ENCODE assay signal across 8 cellular contexts in the genomic region with DNA sequence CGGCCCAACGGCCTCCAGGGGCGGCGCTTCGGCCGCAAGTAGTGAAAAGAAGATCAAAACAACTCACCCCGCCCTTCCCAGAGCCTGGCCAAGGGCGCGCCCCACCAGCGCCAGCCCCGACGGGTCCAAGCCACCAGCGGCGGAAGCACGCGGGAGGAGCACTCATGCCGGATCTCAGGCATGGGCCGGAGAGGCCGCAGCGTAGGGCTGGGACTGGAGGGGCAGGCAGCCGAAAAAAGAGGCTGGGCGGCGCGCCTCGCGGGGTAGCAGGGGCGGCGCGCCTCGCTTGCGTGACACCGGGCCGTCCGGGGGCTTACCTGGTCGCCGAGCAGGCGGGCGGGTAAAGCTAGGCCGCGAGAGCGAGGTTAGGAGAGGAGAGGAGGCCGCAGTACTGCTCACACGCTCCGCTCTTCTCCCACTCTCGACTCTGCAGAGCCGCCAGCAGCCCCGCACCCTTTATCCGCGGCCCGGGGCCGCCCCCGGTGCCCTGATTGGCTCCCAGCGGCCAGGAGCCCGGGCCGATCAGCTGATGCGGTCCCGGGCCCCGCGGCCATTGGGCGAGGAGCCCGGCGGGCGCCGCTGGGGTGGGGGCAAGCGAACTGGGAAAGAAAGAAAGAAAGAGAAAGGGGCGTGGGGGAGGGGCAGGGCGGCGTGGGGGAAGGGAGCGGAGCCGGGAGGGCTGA. TPM values are rescaled to one million over a fixed set of nuclear protein-coding genes. Genes with fewer than 3 reads are reported as not detected.
DNase-seq lines count a peak whose midpoint lies in the region; ATAC-seq and TF ChIP-seq lines count a peak whose summit lies in the region.

A gene (minus strand): TSS at position 429 of the 683 bp plus-strand sequence. CDS start 3,053 bp downstream, outside the sequence.

- H4K5ac ChIP-seq in mesendoderm (ENCODE audit: low read length): no peak within 1 kb of the TSS

- peaks cover 17% of the 10 kb centered on the region for H3K79me1 ChIP-seq in mesendoderm (ENCODE audit: low read length)

- H3K36me3 Mint-ChIP-seq in CD4-positive, alpha-beta memory T cell: peaks cover 8 to 36% of the 10 kb centered on the region in 2 donors
- peaks cover 44% of the 10 kb centered on the region for H3K36me3 Mint-ChIP-seq in endodermal cell (ENCODE audit: low read depth)

- peak within 1 kb of the TSS; percentile 74 to 93 (median 89) for H3K27ac Mint-ChIP-seq in CD4-positive, alpha-beta memory T cell
- H3K27ac Mint-ChIP-seq in endodermal cell: peak within 1 kb of the TSS; percentile 96

- H3K36me3 ChIP-seq in CD4-positive, alpha-beta memory T cell (ENCODE audit: insufficient read depth, low read length): peaks cover 18% of the 10 kb centered on the region
- H3K36me3 ChIP-seq in endodermal cell (ENCODE audit: control insufficient read depth, insufficient read depth, low read length) (peaks cover 37% of the 10 kb centered on the region), mesendoderm (ENCODE audit: control insufficient read depth, insufficient read depth, low read length) (peaks cover 17% of the 10 kb centered on the region)

- H3K79me2 ChIP-seq in mesendoderm (ENCODE audit: control insufficient read depth, insufficient read depth, low read length): peaks cover 47% of the 10 kb centered on the region

- 0% methylated on average over 13 to 70 of the region's 70 CpGs for WGBS in endodermal cell (ENCODE audit: insufficient coverage in 1 of 2, insufficient read length in 1 of 2), 2 experiments
- no CpG with 5 or more reads among the region's 70 CpGs for WGBS in mesendoderm (ENCODE audit: extremely low coverage, insufficient coverage, low lambda C conversion rate)

- POLR2A ChIA-PET in CD4-positive, alpha-beta memory T cell (lab: Charles Lee; ENCODE audit: partially characterized antibody): interaction anchor here (0.9 to 4.8 kb wide), 6 partner anchors 10 to 362 kb away, joined by 3 to 37 read pairs (median 4); no protein-coding TSS in a partner anchor

- H4K8ac ChIP-seq in mesendoderm (ENCODE audit: low read depth, low read length): no peak within 1 kb of the TSS

- H2AK5ac ChIP-seq in mesendoderm (ENCODE audit: low read length): no peak within 1 kb of the TSS

- DNase-seq in CD4-positive, alpha-beta memory T cell: peak; percentile 59 to 71 (median 61)
- peak; percentile 85 to 94 for DNase-seq in HL-60 (ENCODE audit: low read depth in 1 of 2, low spot score in 1 of 2)
- peak; percentile 92 for DNase-seq in NCI-H82 treated with DMSO at 0.1 percent for 48 hours (lab: John Stamatoyannopoulos, UW; ENCODE audit: unreplicated experiment)
- peak; percentile 30 to 43 for DNase-seq in activated CD8-positive, alpha-beta memory T cell treated with anti-CD3 and anti-CD28 coated beads for 4 hours (ENCODE audit: low read depth in 2 of 2)
- DNase-seq in endodermal cell: peak; percentile 99
- peak; percentile 98 for DNase-seq in mesendoderm
- DNase-seq in stimulated activated CD8-positive, alpha-beta memory T cell treated with anti-CD3 and anti-CD28 coated beads, Interleukin-12 subunit alpha, Interleukin-12 subunit beta, amount 100 ng/mL, for 4 hours (ENCODE audit: low read depth): peak; percentile 51

- peak within 1 kb of the TSS; percentile 99 for H3K4ac ChIP-seq in mesendoderm (ENCODE audit: low read depth, low read length)

- CTCF ChIA-PET in CD4-positive, alpha-beta memory T cell (lab: Charles Lee; ENCODE audit: partially characterized antibody): interaction anchor here (1.1 to 11.2 kb wide), 3 partner anchors 250 to 309 kb away, joined by 3 to 357 read pairs (median 189); no protein-coding TSS in a partner anchor

- H3K27me3 ChIP-seq in CD4-positive, alpha-beta memory T cell (ENCODE audit: insufficient read depth, low read length): no peaks in the 10 kb centered on the region
- H3K27me3 ChIP-seq in HL-60 (ENCODE audit: insufficient read depth, poor library complexity, severe bottlenecking) (no peaks in the 10 kb centered on the region), endodermal cell (ENCODE audit: control insufficient read depth, insufficient read depth, low read length, poor library complexity, severe bottlenecking) (no peaks in the 10 kb centered on the region), mesendoderm (ENCODE audit: insufficient read depth, low read length, poor library complexity) (no peaks in the 10 kb centered on the region)

- H3K4me3 Mint-ChIP-seq in CD4-positive, alpha-beta memory T cell: peak within 1 kb of the TSS; percentile 91 to 98 (median 94)
- peak within 1 kb of the TSS; percentile 100 for H3K4me3 Mint-ChIP-seq in endodermal cell

- no peak for TF ChIP-seq CTCF in HL-60 (IDR thresholded peaks at IDR 0.05; ENCODE audit: insufficient read depth, low read length)
- TF ChIP-seq CTCF in endodermal cell (conservative IDR thresholded peaks at IDR 0.05): peak; percentile 39

- intact Hi-C loops in CD4-positive, alpha-beta memory T cell (cut with micrococcal nuclease): loop anchor here (1.0 to 10.0 kb wide), 6 partner anchors 133 to 1246 kb away; a partner anchor contains a TSS

- peaks cover 30% of the 10 kb centered on the region for H3K4me1 ChIP-seq in CD4-positive, alpha-beta memory T cell (ENCODE audit: insufficient read depth, low read length)
- H3K4me1 ChIP-seq in endodermal cell (ENCODE audit: control insufficient read depth, insufficient read depth, low read length) (peaks cover 13% of the 10 kb centered on the region), mesendoderm (ENCODE audit: control insufficient read depth, low read depth, low read length) (peaks cover 8% of the 10 kb centered on the region)

- H2BK15ac ChIP-seq in mesendoderm (replicated peaks; ENCODE audit: low read depth): peak within 1 kb of the TSS; percentile 98

- H3K27ac ChIP-seq in CD4-positive, alpha-beta memory T cell (ENCODE audit: low read depth, low read length): peak within 1 kb of the TSS; percentile 48
- H3K27ac ChIP-seq in HL-60 (replicated peaks) (peak within 1 kb of the TSS; percentile 95), endodermal cell (ENCODE audit: low read depth, low read length) (peak within 1 kb of the TSS; percentile 91), mesendoderm (ENCODE audit: low read depth, low read length) (peak within 1 kb of the TSS; percentile 94)

- no peak within 1 kb of the TSS for H3K23ac ChIP-seq in mesendoderm (ENCODE audit: low read length)

- H2BK5ac ChIP-seq in mesendoderm (ENCODE audit: low read length): peak within 1 kb of the TSS; percentile 74

- H3K4me3 ChIP-seq in CD4-positive, alpha-beta memory T cell (ENCODE audit: low read length in 2 of 2): peak within 1 kb of the TSS; percentile 60 to 83
- H3K4me3 ChIP-seq in HL-60 (replicated peaks; ENCODE audit: insufficient read depth, low read length) (peak within 1 kb of the TSS; percentile 56), endodermal cell (ENCODE audit: low read length) (peak within 1 kb of the TSS; percentile 97), mesendoderm (ENCODE audit: low read length) (peak within 1 kb of the TSS; percentile 88)

- peak within 1 kb of the TSS; percentile 94 for H3K9ac ChIP-seq in endodermal cell (ENCODE audit: extremely low read depth, low read length, poor library complexity, severe bottlenecking)
- peak within 1 kb of the TSS; percentile 95 for H3K9ac ChIP-seq in mesendoderm (ENCODE audit: low read length)

- H3K9me3 ChIP-seq in CD4-positive, alpha-beta memory T cell (ENCODE audit: control insufficient read depth in 1 of 2, low read length in 2 of 2): no peaks in the 10 kb centered on the region
- H3K9me3 ChIP-seq in endodermal cell (ENCODE audit: control insufficient read depth, low read length): no peaks in the 10 kb centered on the region

- H3K9me3 Mint-ChIP-seq in CD4-positive, alpha-beta memory T cell: no peaks in the 10 kb centered on the region
- H3K9me3 Mint-ChIP-seq in endodermal cell: no peaks in the 10 kb centered on the region

- peaks cover 20 to 42% (median 30%) of the 10 kb centered on the region in 4 donors for H3K4me1 Mint-ChIP-seq in CD4-positive, alpha-beta memory T cell
- H3K4me1 Mint-ChIP-seq in endodermal cell: peaks cover 46% of the 10 kb centered on the region

- ATAC-seq in GM19463 (IDR thresholded peaks at IDR 0.05; ENCODE audit: unreplicated experiment): peak; percentile 66

- peak within 1 kb of the TSS; percentile 96 for H3K4me2 ChIP-seq in mesendoderm (ENCODE audit: low read length)

- peak within 1 kb of the TSS; percentile 99 for H3K18ac ChIP-seq in mesendoderm (ENCODE audit: low read length)

- H2BK120ac ChIP-seq in mesendoderm (ENCODE audit: low read depth, low read length): peak within 1 kb of the TSS; percentile 79

- H3K27me3 Mint-ChIP-seq in CD4-positive, alpha-beta memory T cell: peaks cover 1 to 2% of the 10 kb centered on the region in 2 donors
- no peaks in the 10 kb centered on the region for H3K27me3 Mint-ChIP-seq in endodermal cell (ENCODE audit: insufficient read depth)

- peak within 1 kb of the TSS; percentile 97 for H3K56ac ChIP-seq in mesendoderm (ENCODE audit: low read length)

RNA-seq across cellular contexts. Expression of the gene that starts here (rescaled TPM):
- 10 to 100 TPM; 78.5 to 96.0 TPM for total RNA-seq in CD4-positive, alpha-beta memory T cell
- polyA plus RNA-seq in CD4-positive, alpha-beta memory T cell: 10 to 100 TPM; 84.0 to 95.0 TPM
- total RNA-seq in endodermal cell: 100 to 1,000 TPM; 529 to 553 TPM
- polyA plus RNA-seq in endodermal cell (2013, experiment 1 of 2): 291 TPM
- polyA plus RNA-seq in endodermal cell (2013, experiment 2 of 2): 248 TPM
- 199 TPM for polyA plus RNA-seq in mesendoderm (2013, experiment 1 of 2)
- polyA plus RNA-seq in mesendoderm (2013, experiment 2 of 2): 197 TPM

Comparison
In these comparisons a context has a peak if more than half of its experiments do, and no peak if none do; other contexts are left out.
1. Peak in every context shown above with its lines: DNase-seq, ATAC-seq, H3K4me3 ChIP-seq and H3K27ac ChIP-seq.
2. RNA of the gene that starts here (total RNA-seq): 529 to 553 TPM in endodermal cell; 78.5 to 96.0 TPM in CD4-positive, alpha-beta memory T cell; every median in the first group is over 4 times any median in the second.
3. DNase-seq: peak in every context shown above with its lines; median percentile 99 in endodermal cell; 98 in mesendoderm; 92 in NCI-H82 treated with DMSO at 0.1 percent for 48 hours; 90 in HL-60; 61 in CD4-positive, alpha-beta memory T cell; 51 in stimulated activated CD8-positive, alpha-beta memory T cell treated with anti-CD3 and anti-CD28 coated beads, Interleukin-12 subunit alpha, Interleukin-12 subunit beta, amount 100 ng/mL, for 4 hours; 36 in activated CD8-positive, alpha-beta memory T cell treated with anti-CD3 and anti-CD28 coated beads for 4 hours.